Comparison of ENCODE assay signal across 8 cellular contexts in the genomic region with DNA sequence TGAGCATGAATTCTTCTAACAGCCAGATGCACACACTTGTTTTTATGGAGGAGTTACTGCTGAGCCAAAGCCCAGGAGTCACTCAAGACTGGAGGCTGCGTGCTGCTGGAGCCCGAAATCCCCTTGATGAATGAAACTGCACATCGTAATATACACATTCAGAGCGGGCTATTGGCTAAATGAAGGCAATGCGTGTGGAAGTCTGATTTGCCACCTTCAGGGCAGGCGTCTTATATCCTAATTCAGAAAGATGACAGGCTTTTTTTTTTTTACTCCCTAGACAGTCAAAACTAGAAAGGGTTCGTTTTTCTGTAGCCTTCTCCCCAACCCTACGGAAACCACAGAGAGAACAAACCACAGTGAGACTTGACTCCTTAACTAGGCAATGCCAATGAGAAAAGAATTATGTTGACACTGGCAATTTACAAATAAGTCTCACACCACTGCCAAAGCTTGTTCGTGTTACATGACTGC.
DNase-seq lines count a peak whose midpoint lies in the region; ATAC-seq and TF ChIP-seq lines count a peak whose summit lies in the region.

No MANE protein-coding gene starts in this region.

- DNase-seq in GM12865 (ENCODE audit: low read depth) (peak; percentile 97), H4 (ENCODE audit: low spot score) (peak; percentile 94), MG63 (peak; percentile 74), fibroblast of the conjunctiva (ENCODE audit: low read depth) (peak; percentile 28), NCI-H446 treated with DMSO at 0.1 percent for 48 hours (lab: John Stamatoyannopoulos, UW) (no peak), left ventricle myocardium superior (no peak)
- DNase-seq in activated CD8-positive, alpha-beta memory T cell treated with anti-CD3 and anti-CD28 coated beads for 24 hours: peak; percentile 85
- DNase-seq in stimulated activated CD8-positive, alpha-beta memory T cell treated with anti-CD3 and anti-CD28 coated beads, Interleukin-4, amount 100 ng/mL, for 24 hours (ENCODE audit: low read depth): peak; percentile 44

- TF ChIP-seq CTCF in GM12865 (IDR thresholded peaks at IDR 0.05; ENCODE audit: insufficient read depth, low read depth, low read length, missing control alignments): no peak

- H3K36me3 ChIP-seq in MG63: peaks cover 24% of the 10 kb centered on the region

- H3K4me3 ChIP-seq in GM12865 (ENCODE audit: low read depth, low read length) (peak overlapping the region; percentile 84), MG63 (peak overlapping the region; percentile 67)

- no peak for ATAC-seq in left ventricle myocardium superior

- no peaks in the 10 kb centered on the region for H3K27me3 ChIP-seq in MG63

- intact Hi-C loops in left ventricle myocardium superior (cut with micrococcal nuclease): no loop called here

- no peaks in the 10 kb centered on the region for H3K9me3 ChIP-seq in MG63

Comparison
In these comparisons a context has a peak if more than half of its experiments do, and no peak if none do; other contexts are left out.
1. DNase-seq: peak in GM12865 (single experiment), H4 (single experiment), MG63 (single experiment), activated CD8-positive, alpha-beta memory T cell treated with anti-CD3 and anti-CD28 coated beads for 24 hours (single experiment), fibroblast of the conjunctiva (single experiment) and stimulated activated CD8-positive, alpha-beta memory T cell treated with anti-CD3 and anti-CD28 coated beads, Interleukin-4, amount 100 ng/mL, for 24 hours (single experiment); none in NCI-H446 treated with DMSO at 0.1 percent for 48 hours (single experiment) and left ventricle myocardium superior (single experiment).